8 cellular contexts compared by ENCODE assay signal in the genomic region with DNA sequence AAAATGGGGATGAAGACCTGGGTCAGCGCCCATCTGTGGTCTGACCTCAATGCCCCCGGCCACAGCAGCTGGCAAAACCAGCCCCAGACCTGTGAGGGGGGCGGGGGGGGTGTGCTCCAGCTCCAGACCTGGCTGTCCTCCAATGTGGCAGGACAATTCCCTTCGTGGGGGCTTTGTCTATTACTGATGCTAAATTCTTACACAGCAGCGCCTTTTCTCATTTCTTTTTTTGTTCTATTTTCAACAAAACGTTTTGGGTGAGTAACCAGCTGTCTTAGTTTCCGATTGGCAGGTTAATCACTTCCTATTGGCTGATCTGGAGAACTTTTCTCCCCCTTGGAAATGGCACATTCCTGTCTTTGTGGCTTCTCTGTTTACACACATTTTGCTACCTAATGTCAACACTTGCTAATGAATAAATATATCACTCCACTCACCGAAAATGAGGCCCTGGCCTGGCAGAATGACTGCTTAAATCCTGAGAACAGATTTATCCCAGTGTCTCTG. TPM values are rescaled to one million over a fixed set of nuclear protein-coding genes. Genes with fewer than 3 reads are reported as not detected.
A peak's percentile ranks its signal among the peaks of the same experiment; 100 is the strongest.
DNase-seq lines count a peak whose midpoint lies in the region; ATAC-seq and TF ChIP-seq lines count a peak whose summit lies in the region.

No MANE protein-coding gene starts in this region.

- no peak overlapping the region for H2BK5ac ChIP-seq in IMR-90 (ENCODE audit: low read depth, low read length, poor library complexity, severe bottlenecking)

- 0 out of 2 replicates have a peak overlapping the region, but pooled peaks have one; percentile 54 for H3K14ac ChIP-seq in IMR-90 (replicated peaks; ENCODE audit: low read depth, low read length)

- no peak overlapping the region for H2BK120ac ChIP-seq in IMR-90 (ENCODE audit: low read depth, low read length)

- H3K4me2 ChIP-seq in BLaER1 treated with 17β-estradiol and CSF1 and Interleukin-3, amounts not matched to agents 10 nM and 100 nM, result peak overlapping the region; percentile 93 to 100 (median 98)
- H3K4me2 ChIP-seq in IMR-90 (ENCODE audit: low read depth, low read length), result peak overlapping the region; percentile 88

- H2BK15ac ChIP-seq in IMR-90 (ENCODE audit: low read depth, low read length), result no peak overlapping the region

- H4K5ac ChIP-seq in IMR-90 (ENCODE audit: low read depth, low read length), result no peak overlapping the region

- no peak overlapping the region for H4K91ac ChIP-seq in IMR-90 (ENCODE audit: insufficient read depth, low read depth, low read length)

- dilution Hi-C loops in IMR-90 (cut with HindIII; ENCODE audit: low sequenced_read_pairs, unreplicated experiment), result no loop called here

- TF ChIP-seq CTCF in IMR-90 (conservative IDR thresholded peaks at IDR 0.05; ENCODE audit: low read depth, low read length), result no peak
- TF ChIP-seq CTCF in liver (IDR thresholded peaks at IDR 0.05; ENCODE audit: low read depth, low read length, missing input control), result no peak

- peak overlapping the region in 5 of 11 experiments; percentile 0 to 26 (median 9); a peak in 3 of 22 replicates for H3K9ac ChIP-seq in BLaER1 treated with 17β-estradiol and CSF1 and Interleukin-3, amounts not matched to agents 10 nM and 100 nM
- H3K9ac ChIP-seq in IMR-90 (ENCODE audit: low read depth, low read length) (peak overlapping the region; percentile 77; the same call in 1 of the 2 replicates), liver (ENCODE audit: low read depth in 1 of 2, low read length in 2 of 2) (peak overlapping the region; percentile 84 to 91)

- H4K20me1 ChIP-seq in BLaER1 treated with 17β-estradiol and CSF1 and Interleukin-3, amounts not matched to agents 10 nM and 100 nM, result peaks cover 72 to 100% (median 100%) of the 10 kb centered on the region in 11 experiments
- peaks cover 92% of the 10 kb centered on the region for H4K20me1 ChIP-seq in IMR-90 (ENCODE audit: insufficient read depth, low read length)

- no peaks in the 10 kb centered on the region for H3K9me3 ChIP-seq in BLaER1 treated with 17β-estradiol and CSF1 and Interleukin-3, amounts not matched to agents 10 nM and 100 nM (replicated peaks in 1 of 11)
- H3K9me3 ChIP-seq in IMR-90 (ENCODE audit: control insufficient read depth, insufficient read depth, low read length), result no peaks in the 10 kb centered on the region
- no peaks in the 10 kb centered on the region for H3K9me3 ChIP-seq in liver (ENCODE audit: control insufficient read depth in 4 of 4, low read length in 3 of 4)

- peak; percentile 81 for DNase-seq in IMR-90
- no peak for DNase-seq in activated naive CD8-positive, alpha-beta T cell treated with anti-CD3 and anti-CD28 coated beads, Interleukin-2, amount 50 U/mL, for 24 hours
- DNase-seq in stimulated activated CD8-positive, alpha-beta memory T cell treated with anti-CD3 and anti-CD28 coated beads, Interleukin-4, amount 100 ng/mL, for 48 hours, result no peak
- DNase-seq in putamen (ENCODE audit: low spot score), result no peak

- H3K27ac Mint-ChIP-seq in activated naive CD8-positive, alpha-beta T cell treated with anti-CD3 and anti-CD28 coated beads, Interleukin-2, amount 50 U/mL, for 24 hours, result no peak overlapping the region

- POLR2A ChIA-PET in IMR-90 (lab: Charles Lee; ENCODE audit: unreplicated experiment), result no interaction called here

- 0% methylated on average over 1 of the region's 8 CpGs; no CpG with 5 or more reads in 1 of the 2 experiments for WGBS in IMR-90 (ENCODE audit: extremely low coverage in 2 of 2, insufficient read length in 1 of 2), 2 experiments
- 22% methylated on average over 8 of the region's 8 CpGs for whole genome bisulfite sequencing in liver

- peak overlapping the region; percentile 3; the same call in 1 of the 2 replicates for H2BK20ac ChIP-seq in IMR-90 (ENCODE audit: low read depth, low read length)

- peaks cover 43 to 91% (median 78%) of the 10 kb centered on the region in 10 experiments for H3K4me1 ChIP-seq in BLaER1 treated with 17β-estradiol and CSF1 and Interleukin-3, amounts not matched to agents 10 nM and 100 nM
- H3K4me1 ChIP-seq in IMR-90 (ENCODE audit: control insufficient read depth, insufficient read depth, low read length), result peaks cover 35% of the 10 kb centered on the region
- H3K4me1 ChIP-seq in liver (ENCODE audit: control insufficient read depth in 4 of 4, insufficient read depth in 4 of 4, low read length in 3 of 4), result peaks cover 18 to 73% (median 68%) of the 10 kb centered on the region in 4 donors

- H3K36me3 Mint-ChIP-seq in activated naive CD8-positive, alpha-beta T cell treated with anti-CD3 and anti-CD28 coated beads, Interleukin-2, amount 50 U/mL, for 24 hours (ENCODE audit: low read depth), result peaks cover 66% of the 10 kb centered on the region

- peaks cover 2% of the 10 kb centered on the region for H3K27me3 Mint-ChIP-seq in activated naive CD8-positive, alpha-beta T cell treated with anti-CD3 and anti-CD28 coated beads, Interleukin-2, amount 50 U/mL, for 24 hours

- H3K23ac ChIP-seq in IMR-90 (ENCODE audit: low read depth, low read length), result peak overlapping the region; percentile 74; the same call in 1 of the 2 replicates

- no TSS peak for BruUV-seq in IMR-90 (replicated peaks; lab: Mats Ljungman, UMichigan)

- H3K4me3 ChIP-seq in BLaER1 treated with 17β-estradiol and CSF1 and Interleukin-3, amounts not matched to agents 10 nM and 100 nM, result peak overlapping the region in 2 of 10 experiments; percentile 85 to 94; a peak in 5 of 20 replicates
- H3K4me3 ChIP-seq in IMR-90 (ENCODE audit: insufficient read depth, low read depth, low read length) (peak overlapping the region; percentile 99), liver (ENCODE audit: low read depth in 1 of 3, low read length in 3 of 3) (peak overlapping the region in 2 of 3 donors; percentile 10 to 79)

- CTCF ChIA-PET in IMR-90 (lab: Yijun Ruan, JAX), result interaction anchor here (1.0 to 1.5 kb wide), 2 partner anchors 109 to 170 kb away, joined by 3 read pairs; no protein-coding TSS in a partner anchor

- no peak overlapping the region for H3K27ac ChIP-seq in BLaER1 treated with 17β-estradiol and CSF1 and Interleukin-3, amounts not matched to agents 10 nM and 100 nM
- H3K27ac ChIP-seq in IMR-90 (ENCODE audit: insufficient read depth, low read length) (no peak overlapping the region), liver (ENCODE audit: low read depth in 1 of 2, low read length in 2 of 2) (peak overlapping the region; percentile 66 to 89)

- in situ Hi-C loops in IMR-90 (cut with MboI; ENCODE audit: low sequenced_read_pairs), result loop anchor here (10.0 to 25.0 kb wide), 2 partner anchors 228 to 409 kb away; a partner anchor contains a TSS

- no peak overlapping the region; the same call in 1 of the 2 replicates for H3K4ac ChIP-seq in IMR-90 (ENCODE audit: low read depth, low read length)

- ATAC-seq in IMR-90 (ENCODE audit: low read depth) (no peak), HG03196 (IDR thresholded peaks at IDR 0.05; ENCODE audit: unreplicated experiment) (no peak), GM21390 (IDR thresholded peaks at IDR 0.05; ENCODE audit: unreplicated experiment) (no peak)
- ATAC-seq in activated naive CD8-positive, alpha-beta T cell treated with anti-CD3 and anti-CD28 coated beads, Interleukin-2, amount 50 U/mL, for 24 hours, result no peak

- H2AK9ac ChIP-seq in IMR-90 (replicated peaks; ENCODE audit: low read depth, low read length, poor library complexity), result peak overlapping the region; percentile 86

- intact Hi-C loops in IMR-90 (cut with micrococcal nuclease), result loop anchor here (5.0 kb wide), 1 partner anchor 79 kb away; no protein-coding TSS in a partner anchor

- no peak overlapping the region for H2AFZ ChIP-seq in IMR-90 (replicated peaks; ENCODE audit: low read length, poor library complexity)

- no peak for TF ChIP-seq RAD21 in IMR-90 (IDR thresholded peaks at IDR 0.05; ENCODE audit: low read length)
- TF ChIP-seq RAD21 in liver (IDR thresholded peaks at IDR 0.05), result no peak

- peaks cover 4 to 58% of the 10 kb centered on the region in 2 experiments; a peak in 2 of 4 replicates for H3K79me1 ChIP-seq in IMR-90 (ENCODE audit: low read depth in 1 of 2, low read length in 2 of 2)

- no peak overlapping the region for H2AK5ac ChIP-seq in IMR-90 (ENCODE audit: low read depth, low read length)

- H3K9me3 Mint-ChIP-seq in activated naive CD8-positive, alpha-beta T cell treated with anti-CD3 and anti-CD28 coated beads, Interleukin-2, amount 50 U/mL, for 24 hours, result no peaks in the 10 kb centered on the region

- TF ChIP-seq POLR2A in IMR-90 (IDR thresholded peaks at IDR 0.05; ENCODE audit: low read depth, low read length), result no peak

- no peak overlapping the region; the same call in 1 of the 2 replicates for H3K18ac ChIP-seq in IMR-90 (ENCODE audit: low read depth, low read length)

- H3K9me1 ChIP-seq in IMR-90 (ENCODE audit: insufficient read depth, low read length), result peaks cover 35% of the 10 kb centered on the region

- H3K56ac ChIP-seq in IMR-90 (ENCODE audit: extremely low read depth, insufficient read depth, low read length), result 0 out of 2 replicates have a peak overlapping the region, but pooled peaks have one; percentile 13

- H3K4me3 Mint-ChIP-seq in activated naive CD8-positive, alpha-beta T cell treated with anti-CD3 and anti-CD28 coated beads, Interleukin-2, amount 50 U/mL, for 24 hours, result peak overlapping the region; percentile 11

- H4K8ac ChIP-seq in IMR-90 (ENCODE audit: low read depth in 2 of 2, low read length in 2 of 2), result no peak overlapping the region

- peaks cover 6 to 66% (median 37%) of the 10 kb centered on the region in 11 experiments; a peak in 19 of 22 replicates for H3K36me3 ChIP-seq in BLaER1 treated with 17β-estradiol and CSF1 and Interleukin-3, amounts not matched to agents 10 nM and 100 nM
- H3K36me3 ChIP-seq in IMR-90 (ENCODE audit: control insufficient read depth, insufficient read depth, low read length) (peaks cover 40% of the 10 kb centered on the region), liver (ENCODE audit: control insufficient read depth in 4 of 4, insufficient read depth in 3 of 4, low read depth in 1 of 4, low read length in 3 of 4) (no peaks in the 10 kb centered on the region)

- H3K27me3 ChIP-seq in BLaER1 treated with 17β-estradiol and CSF1 and Interleukin-3, amounts not matched to agents 10 nM and 100 nM, result peaks cover 21 to 47% (median 29%) of the 10 kb centered on the region in 11 experiments; a peak in 18 of 22 replicates
- H3K27me3 ChIP-seq in IMR-90 (ENCODE audit: control insufficient read depth, insufficient read depth, low read length) (no peaks in the 10 kb centered on the region), liver (ENCODE audit: control insufficient read depth in 4 of 4, insufficient read depth in 4 of 4, low read length in 3 of 4) (no peaks in the 10 kb centered on the region)

- peaks cover 73% of the 10 kb centered on the region for H3K4me1 Mint-ChIP-seq in activated naive CD8-positive, alpha-beta T cell treated with anti-CD3 and anti-CD28 coated beads, Interleukin-2, amount 50 U/mL, for 24 hours

TF ChIP-seq in IMR-90, 13 proteins besides CTCF, POLR2A, EP300 and RAD21 (continues in another document):
- no peak for TF ChIP-seq FOS (IDR thresholded peaks at IDR 0.05; ENCODE audit: low read depth, low read length)

TF ChIP-seq in liver, 16 proteins besides CTCF, POLR2A, EP300 and RAD21 (continues in another document):
- peak; percentile 85 for TF ChIP-seq FOXA2 (IDR thresholded peaks at IDR 0.05)

RNA-seq across cellular contexts. Expression of a gene that starts 4.4 kb away (rescaled TPM):
- total RNA-seq in IMR-90 (2012; rRNA removed) (13.3 and 15.8 TPM in 2 replicates), liver (10 to 100 TPM in 1 of 2 donors, 1 to 10 TPM in 1; 9.4 to 11.8 TPM)
- polyA plus RNA-seq in IMR-90 (2012; rRNA removed) (17.6 and 17.9 TPM in 2 replicates), liver (10 to 100 TPM in 1 of 2 donors, 1 to 10 TPM in 1; 3.2 to 10.7 TPM)
- 8.3 and 14.6 TPM in 2 replicates for polyA plus RNA-seq in IMR-90 (2012; cell fraction: cytosol; rRNA removed)
- polyA plus RNA-seq in IMR-90 (2012; cell fraction: nucleus; rRNA removed; ENCODE audit: low replicate concordance), result 22.6 and 22.9 TPM in 2 replicates

Comparison
In these comparisons a context has a peak if more than half of its experiments do, and no peak if none do; other contexts are left out.
1. H3K27ac ChIP-seq: peak in liver (2 of 2); none in BLaER1 treated with 17β-estradiol and CSF1 and Interleukin-3, amounts not matched to agents 10 nM and 100 nM (0 of 11) and IMR-90 (single experiment).